In genomic region chr2:229408356-229408755, GRCh38 we compare ENCODE assay signal across 8 cellular contexts.
DNase-seq lines count a peak whose midpoint lies in the region; ATAC-seq and TF ChIP-seq lines count a peak whose summit lies in the region.

No MANE protein-coding gene starts in this region.

- no peaks in the 10 kb centered on the region for H3K36me3 Mint-ChIP-seq in naive thymus-derived CD8-positive, alpha-beta T cell
- H3K36me3 Mint-ChIP-seq in activated CD4-positive, alpha-beta memory T cell treated with anti-CD3 and anti-CD28 coated beads, Interleukin-2, amount 10 ng/mL, durations not matched to agents 7 days and 5 days (ENCODE audit: low read depth) = no peaks in the 10 kb centered on the region

- intact Hi-C loops in left ventricle myocardium superior (cut with micrococcal nuclease) = no loop called here

- H3K9me3 Mint-ChIP-seq in naive thymus-derived CD8-positive, alpha-beta T cell = peaks cover 0 to 11% (median 0%) of the 10 kb centered on the region in 9 donors
- no peaks in the 10 kb centered on the region for H3K9me3 Mint-ChIP-seq in activated CD4-positive, alpha-beta memory T cell treated with anti-CD3 and anti-CD28 coated beads, Interleukin-2, amount 10 ng/mL, durations not matched to agents 7 days and 5 days

- no peaks in the 10 kb centered on the region for H3K27me3 ChIP-seq in thoracic aorta (replicated peaks; ENCODE audit: insufficient read depth)

- H3K4me1 Mint-ChIP-seq in naive thymus-derived CD8-positive, alpha-beta T cell = no peaks in the 10 kb centered on the region
- no peaks in the 10 kb centered on the region for H3K4me1 Mint-ChIP-seq in activated CD4-positive, alpha-beta memory T cell treated with anti-CD3 and anti-CD28 coated beads, Interleukin-2, amount 10 ng/mL, durations not matched to agents 7 days and 5 days

- no peaks in the 10 kb centered on the region for H3K9me3 ChIP-seq in thoracic aorta

- peak; percentile 75 for DNase-seq in HPDE6-E6E7 (ENCODE audit: extremely low spot score)
- DNase-seq in SW480 (ENCODE audit: low spot score) = peak; percentile 78
- DNase-seq in left ventricle myocardium superior = no peak
- peak; percentile 48 for DNase-seq in thoracic aorta (ENCODE audit: low spot score)
- DNase-seq in naive thymus-derived CD8-positive, alpha-beta T cell = no peak
- DNase-seq in activated CD4-positive, alpha-beta memory T cell treated with anti-CD3 and anti-CD28 coated beads, Interleukin-2, amount 10 ng/mL, durations not matched to agents 7 days and 5 days = no peak

- CTCF ChIA-PET in activated CD4-positive, alpha-beta memory T cell treated with anti-CD3 and anti-CD28 coated beads, Interleukin-2, amount 10 ng/mL, durations not matched to agents 7 days and 5 days (lab: Charles Lee) = no interaction called here

- no peaks in the 10 kb centered on the region for H3K36me3 ChIP-seq in thoracic aorta

- no peak overlapping the region for H3K4me3 Mint-ChIP-seq in naive thymus-derived CD8-positive, alpha-beta T cell
- no peak overlapping the region for H3K4me3 Mint-ChIP-seq in activated CD4-positive, alpha-beta memory T cell treated with anti-CD3 and anti-CD28 coated beads, Interleukin-2, amount 10 ng/mL, durations not matched to agents 7 days and 5 days

- H3K4me3 ChIP-seq in thoracic aorta = no peak overlapping the region

- peaks cover 37 to 76% of the 10 kb centered on the region in 2 donors for H3K4me1 ChIP-seq in thoracic aorta (ENCODE audit: control insufficient read depth in 1 of 2, low read depth in 2 of 2)

- peaks cover 0 to 7% (median 2%) of the 10 kb centered on the region in 5 donors for H3K27me3 Mint-ChIP-seq in naive thymus-derived CD8-positive, alpha-beta T cell
- H3K27me3 Mint-ChIP-seq in activated CD4-positive, alpha-beta memory T cell treated with anti-CD3 and anti-CD28 coated beads, Interleukin-2, amount 10 ng/mL, durations not matched to agents 7 days and 5 days = no peaks in the 10 kb centered on the region

- peak; percentile 84 for ATAC-seq in left ventricle myocardium superior
- peak; percentile 79 for ATAC-seq in thoracic aorta (ENCODE audit: insufficient number of reproducible peaks, low FRiP score, low read depth)
- ATAC-seq in HG03196 (IDR thresholded peaks at IDR 0.05; ENCODE audit: unreplicated experiment) = no peak
- ATAC-seq in naive thymus-derived CD8-positive, alpha-beta T cell = no peak
- ATAC-seq in GM19463 (IDR thresholded peaks at IDR 0.05; ENCODE audit: unreplicated experiment) = no peak

- no peak for TF ChIP-seq CTCF in thoracic aorta (IDR thresholded peaks at IDR 0.05)

- peak overlapping the region; percentile 83 to 84 for H3K27ac ChIP-seq in thoracic aorta

- no peak overlapping the region for H3K27ac Mint-ChIP-seq in naive thymus-derived CD8-positive, alpha-beta T cell
- H3K27ac Mint-ChIP-seq in activated CD4-positive, alpha-beta memory T cell treated with anti-CD3 and anti-CD28 coated beads, Interleukin-2, amount 10 ng/mL, durations not matched to agents 7 days and 5 days = no peak overlapping the region

- POLR2A ChIA-PET in naive thymus-derived CD8-positive, alpha-beta T cell (lab: Charles Lee) = no interaction called here
- POLR2A ChIA-PET in activated CD4-positive, alpha-beta memory T cell treated with anti-CD3 and anti-CD28 coated beads, Interleukin-2, amount 10 ng/mL, durations not matched to agents 7 days and 5 days (lab: Charles Lee) = no interaction called here

Comparison
In these comparisons a context has a peak if more than half of its experiments do, and no peak if none do; other contexts are left out.
1. DNase-seq: peak in HPDE6-E6E7 (single experiment), SW480 (single experiment) and thoracic aorta (single experiment); none in left ventricle myocardium superior (single experiment), naive thymus-derived CD8-positive, alpha-beta T cell (0 of 10) and activated CD4-positive, alpha-beta memory T cell treated with anti-CD3 and anti-CD28 coated beads, Interleukin-2, amount 10 ng/mL, durations not matched to agents 7 days and 5 days (single experiment).
2. ATAC-seq: peak in left ventricle myocardium superior (single experiment) and thoracic aorta (single experiment); none in HG03196 (single experiment), naive thymus-derived CD8-positive, alpha-beta T cell (0 of 2) and GM19463 (single experiment).